ENCODE assay signal across 8 cellular contexts in genomic region chr6:127483399-127484055, GRCh38. TPM values are rescaled to one million over a fixed set of nuclear protein-coding genes. Genes with fewer than 3 reads are reported as not detected.
DNase-seq lines count a peak whose midpoint lies in the region; ATAC-seq, FAIRE-seq and TF ChIP-seq lines count a peak whose summit lies in the region.

No MANE protein-coding gene starts in this region.

- ATAC-seq in GM21367 (IDR thresholded peaks at IDR 0.05; ENCODE audit: unreplicated experiment) (peak; percentile 5), HG03460 (IDR thresholded peaks at IDR 0.05; ENCODE audit: unreplicated experiment) (peak; percentile 23), pancreas (no peak)

- no peaks in the 10 kb centered on the region for H3K36me3 ChIP-seq in ACC112 (ENCODE audit: insufficient read depth, low read length)
- H3K36me3 ChIP-seq in duodenal mucosa (ENCODE audit: control insufficient read depth in 1 of 2, insufficient read depth in 2 of 2, low read length in 2 of 2): no peaks in the 10 kb centered on the region
- no peaks in the 10 kb centered on the region for H3K36me3 ChIP-seq in pancreas

- intact Hi-C loops in pancreas (cut with DNase I): no loop called here

- peak overlapping the region; percentile 65 for H3K4me3 ChIP-seq in ACC112 (ENCODE audit: low read depth, low read length)
- peak overlapping the region; percentile 6 to 32 for H3K4me3 ChIP-seq in duodenal mucosa (ENCODE audit: low read depth in 1 of 2, low read length in 2 of 2)
- no peak overlapping the region for H3K4me3 ChIP-seq in pancreas

- H3K9me3 ChIP-seq in duodenal mucosa (ENCODE audit: control insufficient read depth in 1 of 2, low read length in 2 of 2) (no peaks in the 10 kb centered on the region), pancreas (no peaks in the 10 kb centered on the region)

- H3K27me3 ChIP-seq in ACC112 (ENCODE audit: insufficient read depth, low read length) (no peaks in the 10 kb centered on the region), duodenal mucosa (ENCODE audit: control insufficient read depth in 1 of 2, insufficient read depth in 2 of 2, low read length in 2 of 2) (no peaks in the 10 kb centered on the region), pancreas (no peaks in the 10 kb centered on the region)

- H3K27ac ChIP-seq in ACC112 (ENCODE audit: low read depth, low read length): peak overlapping the region; percentile 88
- peak overlapping the region; percentile 11 for H3K27ac ChIP-seq in duodenal mucosa (ENCODE audit: low read depth, low read length)
- H3K27ac ChIP-seq in pancreas: peak overlapping the region in 2 of 4 donors; percentile 12 to 26

- DNase-seq in ecto neural progenitor cell (ENCODE audit: low spot score) (no peak), amniotic stem cell (lab: John Stamatoyannopoulos, UW) (no peak), pancreas (no peak), dermis blood vessel endothelial cell (no peak)

- 50 to 55% methylated on average over 5 of the region's 5 CpGs for WGBS in pancreas, 2 donors

- H3K79me2 ChIP-seq in ACC112 (ENCODE audit: control insufficient read depth, insufficient read depth, low read length, unreplicated experiment): no peaks in the 10 kb centered on the region

- H3K9ac ChIP-seq in duodenal mucosa (ENCODE audit: low read depth in 1 of 2, low read length in 2 of 2): no peak overlapping the region

- FAIRE-seq in pancreas (lab: Jason Lieb, UNC): no peak

- H3K4me1 ChIP-seq in ACC112 (ENCODE audit: control insufficient read depth, insufficient read depth, low read length, unreplicated experiment) (peaks cover 52% of the 10 kb centered on the region), duodenal mucosa (ENCODE audit: control insufficient read depth in 1 of 2, insufficient read depth in 2 of 2, low read length in 2 of 2) (peaks cover 0 to 19% of the 10 kb centered on the region in 2 donors), pancreas (no peaks in the 10 kb centered on the region)

- TF ChIP-seq CTCF in pancreas (IDR thresholded peaks at IDR 0.05): no peak

- peak overlapping the region; percentile 72 for H2AFZ ChIP-seq in ACC112 (ENCODE audit: low read length, unreplicated experiment)

RNA-seq across cellular contexts. Expression of gene KIAA0408, which starts 24.3 kb away (rescaled TPM):
- total RNA-seq in pancreas (1 to 10 TPM in 3 of 6 donors, under 1 TPM in 3; 0.09 to 1.3 (median 0.72) TPM), dermis blood vessel endothelial cell (under 0.01 TPM in 1 of 2 replicates, not detected in the other)
- polyA plus RNA-seq in pancreas: 1 to 10 TPM; 1.3 to 4.9 TPM

Comparison
In these comparisons a context has a peak if more than half of its experiments do, and no peak if none do; other contexts are left out.
1. H3K4me3 ChIP-seq: peak in ACC112 (single experiment) and duodenal mucosa (2 of 2); none in pancreas (0 of 4).
2. ATAC-seq: peak in GM21367 (single experiment) and HG03460 (single experiment); none in pancreas (0 of 4).